26 cellular contexts compared by ENCODE assay signal in genomic region chr12:70639535-70639934, GRCh38. TPM values are rescaled to one million over a fixed set of nuclear protein-coding genes. Genes with fewer than 3 reads are reported as not detected.
DNase-seq lines count a peak whose midpoint lies in the region; ATAC-seq, FAIRE-seq and TF ChIP-seq lines count a peak whose summit lies in the region.
"Had no signal": no experiment of that assay in that cellular context is flagged by ENCODE, and none has a peak within 500 bp of the region (broad histone marks: within the 10 kb centered on the region; RNA-seq: fewer than 3 reads in every experiment).

No MANE protein-coding gene starts in this region.

- FAIRE-seq in astrocyte (lab: Jason Lieb, UNC), result peak; percentile 58
- FAIRE-seq: A204.1, D721Med, GM12878, GM12892 had no signal

- BruUV-seq in Calu3 (replicated peaks; lab: Mats Ljungman, UMichigan), result no TSS peak

- H3K27ac ChIP-seq in 22Rv1 (peak overlapping the region; percentile 93), RWPE2 (ENCODE audit: poor library complexity, severe bottlenecking) (peak overlapping the region; percentile 39), astrocyte (ENCODE audit: low read depth, low read length) (no peak overlapping the region)
- H3K27ac ChIP-seq: BLaER1 had no signal

- no peaks in the 10 kb centered on the region for H3K9me3 ChIP-seq in RWPE2 (ENCODE audit: severe bottlenecking)
- no peaks in the 10 kb centered on the region for H3K9me3 ChIP-seq in astrocyte (ENCODE audit: insufficient read depth, low read depth, low read length)
- H3K9me3 ChIP-seq: BE2C, BLaER1 had no signal

- H3K9me3 Mint-ChIP-seq in astrocyte (ENCODE audit: unreplicated experiment), result no peaks in the 10 kb centered on the region
- H3K9me3 Mint-ChIP-seq in Calu3 (ENCODE audit: low read depth, unreplicated experiment), result no peaks in the 10 kb centered on the region
- H3K9me3 Mint-ChIP-seq: CD4-positive, alpha-beta memory T cell; CD4-positive, CD25-positive, alpha-beta regulatory T cell; CD8-positive, alpha-beta memory T cell had no signal

- H2AFZ ChIP-seq in astrocyte (ENCODE audit: low read depth, low read length), result no peak overlapping the region

- H3K4me3 Mint-ChIP-seq in astrocyte (ENCODE audit: unreplicated experiment) (no peak overlapping the region), Calu3 (ENCODE audit: low read depth, unreplicated experiment) (no peak overlapping the region)
- H3K4me3 Mint-ChIP-seq: CD14-positive monocyte; CD4-positive, alpha-beta memory T cell; CD4-positive, CD25-positive, alpha-beta regulatory T cell; CD8-positive, alpha-beta memory T cell had no signal

- intact Hi-C loops in Calu3 (cut with micrococcal nuclease; ENCODE audit: unreplicated experiment), result no loop called here

- no peaks in the 10 kb centered on the region for H4K20me1 ChIP-seq in astrocyte (ENCODE audit: insufficient read depth, low read length)
- H4K20me1 ChIP-seq: BLaER1 had no signal

- no peak overlapping the region for H3K4me2 ChIP-seq in astrocyte (ENCODE audit: low read length)
- H3K4me2 ChIP-seq: BLaER1 had no signal

- DNase-seq in RWPE2 (ENCODE audit: low spot score) (no peak), astrocyte (ENCODE audit: low read depth) (no peak), Calu3 (no peak), DMS153 (lab: John Stamatoyannopoulos, UW) (no peak)
- DNase-seq: 8988T; ACHN; BE2C; C1 segment of cervical spinal cord; CD4-positive, alpha-beta memory T cell; CD4-positive, CD25-positive, alpha-beta regulatory T cell; CD8-positive, alpha-beta memory T cell; COR-L47; DMS53; DMS79; DND-41; EL; GDM1 had no signal

- H3K27me3 ChIP-seq in RWPE2 (ENCODE audit: insufficient read depth, poor library complexity, severe bottlenecking), result no peaks in the 10 kb centered on the region
- H3K27me3 ChIP-seq in astrocyte (ENCODE audit: insufficient read depth, low read length), result no peaks in the 10 kb centered on the region
- H3K27me3 ChIP-seq: BE2C, BLaER1 had no signal

- H3K79me2 ChIP-seq in astrocyte (ENCODE audit: insufficient read depth, low read length), result no peaks in the 10 kb centered on the region

- H3K27ac Mint-ChIP-seq in astrocyte (ENCODE audit: unreplicated experiment) (no peak overlapping the region), Calu3 (ENCODE audit: unreplicated experiment) (no peak overlapping the region)
- H3K27ac Mint-ChIP-seq: CD14-positive monocyte; CD4-positive, alpha-beta memory T cell; CD8-positive, alpha-beta memory T cell had no signal

- H3K36me3 ChIP-seq in RWPE2 (ENCODE audit: low read depth) (no peaks in the 10 kb centered on the region), astrocyte (ENCODE audit: insufficient read depth, low read length) (no peaks in the 10 kb centered on the region)
- H3K36me3 ChIP-seq: BLaER1 had no signal

- H3K36me3 Mint-ChIP-seq in astrocyte (ENCODE audit: low read depth, unreplicated experiment), result no peaks in the 10 kb centered on the region
- H3K36me3 Mint-ChIP-seq in Calu3 (ENCODE audit: insufficient read depth, unreplicated experiment), result peaks cover 32% of the 10 kb centered on the region
- H3K36me3 Mint-ChIP-seq: CD14-positive monocyte; CD4-positive, alpha-beta memory T cell; CD4-positive, CD25-positive, alpha-beta regulatory T cell had no signal

- H3K4me1 Mint-ChIP-seq in astrocyte (ENCODE audit: low read depth, unreplicated experiment) (peaks cover 18% of the 10 kb centered on the region), Calu3 (ENCODE audit: low read depth, unreplicated experiment) (peaks cover 34% of the 10 kb centered on the region)
- H3K4me1 Mint-ChIP-seq: CD14-positive monocyte; CD4-positive, alpha-beta memory T cell; CD4-positive, CD25-positive, alpha-beta regulatory T cell; CD8-positive, alpha-beta memory T cell had no signal

- no peak for ATAC-seq in RWPE2 (ENCODE audit: low read depth)
- ATAC-seq: GM12878 had no signal

- H3K27me3 Mint-ChIP-seq in astrocyte (ENCODE audit: low read depth, unreplicated experiment) (no peaks in the 10 kb centered on the region), Calu3 (ENCODE audit: unreplicated experiment) (no peaks in the 10 kb centered on the region)

- H3K4me1 ChIP-seq in RWPE2 (ENCODE audit: insufficient read depth, poor library complexity, severe bottlenecking) (peaks cover 24% of the 10 kb centered on the region), astrocyte (ENCODE audit: insufficient read depth, low read length) (peaks cover under 1% of the 10 kb centered on the region)
- H3K4me1 ChIP-seq: BE2C had no signal

- no peak overlapping the region for H3K9ac ChIP-seq in astrocyte (ENCODE audit: low read length)
- H3K9ac ChIP-seq: BLaER1 had no signal

- no peak for TF ChIP-seq CTCF in 22Rv1 (IDR thresholded peaks at IDR 0.05)
- no peak for TF ChIP-seq CTCF in RWPE2 (IDR thresholded peaks at IDR 0.05; ENCODE audit: poor library complexity, severe bottlenecking)
- no peak for TF ChIP-seq CTCF in astrocyte (IDR thresholded peaks at IDR 0.05; ENCODE audit: insufficient read depth, low read depth, low read length)
- TF ChIP-seq CTCF in Calu3 (IDR thresholded peaks at IDR 0.05; ENCODE audit: unreplicated experiment), result no peak

- CTCF ChIA-PET in Calu3 (lab: Charles Lee), result no interaction called here

- H3K4me3 ChIP-seq in RWPE2 (ENCODE audit: severe bottlenecking) (no peak overlapping the region), astrocyte (ENCODE audit: insufficient read depth, low read depth, low read length) (no peak overlapping the region)
- H3K4me3 ChIP-seq: BLaER1, GM12878 had no signal

RNA-seq across cellular contexts. Expression of gene PTPRB, which starts 2.3 kb away (rescaled TPM):
- 2.2 and 2.5 TPM in 2 replicates for total RNA-seq in astrocyte
- 43.2 and 44.5 TPM in 2 replicates for total RNA-seq in Calu3 (2022)
- total RNA-seq: A673; CD4-positive, alpha-beta memory T cell; CD4-positive, CD25-positive, alpha-beta regulatory T cell; CD8-positive, alpha-beta memory T cell; G401 had no signal

Comparison
In these comparisons a context has a peak if more than half of its experiments do, and no peak if none do; other contexts are left out.
1. RNA of gene PTPRB, which starts 2.3 kb away (total RNA-seq): 43.2 to 44.5 TPM in Calu3; 2.2 to 2.5 TPM in astrocyte; every median in the first group is over 10 times any median in the second.